ENCODE assay signal across 1 cellular context in the genomic region with DNA sequence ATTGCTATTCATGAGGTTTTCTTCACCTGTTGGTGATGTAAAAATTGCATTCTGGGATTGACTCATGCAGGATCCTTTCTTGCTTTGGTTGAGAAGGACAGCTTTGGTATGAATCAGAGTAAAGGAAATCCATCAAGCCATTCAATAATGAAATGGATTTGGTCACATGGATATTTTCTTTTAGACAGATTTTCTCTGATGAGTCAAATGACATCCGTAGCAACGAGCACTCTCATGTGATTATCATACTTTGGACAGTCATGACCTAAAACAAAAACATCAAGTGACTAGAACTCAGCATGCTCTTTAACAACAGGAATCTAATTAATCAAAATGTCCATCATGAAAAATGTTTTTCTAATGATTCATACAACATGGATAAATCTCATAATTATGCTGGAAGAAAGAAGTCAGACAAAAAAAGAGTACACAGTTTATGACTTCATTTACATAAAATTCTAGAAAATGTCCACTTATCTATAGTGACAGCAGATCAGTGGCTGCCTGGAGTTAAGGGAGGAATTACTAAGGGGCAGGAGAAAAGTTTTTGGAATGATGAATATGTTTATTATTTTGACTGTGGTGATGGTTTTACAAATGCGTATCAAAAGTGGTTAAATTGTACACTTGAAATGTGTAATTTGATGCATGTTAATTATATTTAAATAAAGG.
TF ChIP-seq lines count a peak whose summit lies in the region.

No MANE protein-coding gene starts in this region.

TF ChIP-seq in HEK293, 187 proteins besides CTCF, POLR2A, EP300 and RAD21 (continued from another document):
- no peak for TF ChIP-seq BCL11B (tag by site-specific recombination; IDR thresholded peaks at IDR 0.05; ENCODE audit: low read depth)
